ENCODE assay signal across 17 cellular contexts in genomic region chr21:42447732-42448131, GRCh38. TPM values are rescaled to one million over a fixed set of nuclear protein-coding genes. Genes with fewer than 3 reads are reported as not detected.
"Had no signal": no experiment of that assay in that cellular context is flagged by ENCODE, and none has a peak within 500 bp of the region (broad histone marks: within the 10 kb centered on the region; RNA-seq: fewer than 3 reads in every experiment).

No MANE protein-coding gene starts in this region.

- DNase-seq: activated CD4-positive, alpha-beta memory T cell treated with anti-CD3 and anti-CD28 coated beads for 36 hours; activated CD4-positive, CD25-positive, alpha-beta regulatory T cell; activated effector memory CD4-positive, alpha-beta T cell treated with Interleukin-2 at 50 U/mL for 16 hours; activated naive CD8-positive, alpha-beta T cell treated with anti-CD3 and anti-CD28 coated beads for 36 hours; aorta; glutamatergic neuron; small intestine; transverse colon had no signal

- H3K36me3 Mint-ChIP-seq: stimulated activated memory B cell treated with anti-CD40 and anti-IgM and Interleukin-4, amounts not matched to agents 10 μg/mL and 1 μg/mL and 100 μg/mL, for 72 hours had no signal

- H3K27ac ChIP-seq: breast epithelium, esophagus muscularis mucosa, neutrophil, right atrium auricular region, transverse colon had no signal

- ATAC-seq: stimulated activated memory B cell treated with anti-CD40 and anti-IgM and Interleukin-4, amounts not matched to agents 10 μg/mL and 1 μg/mL and 100 μg/mL, for 72 hours had no signal

- H3K27me3 Mint-ChIP-seq: activated CD4-positive, alpha-beta memory T cell treated with anti-CD3 and anti-CD28 coated beads for 36 hours; activated naive CD8-positive, alpha-beta T cell treated with anti-CD3 and anti-CD28 coated beads for 36 hours had no signal

- H3K9me3 Mint-ChIP-seq: activated CD4-positive, alpha-beta memory T cell treated with anti-CD3 and anti-CD28 coated beads for 36 hours; activated naive CD8-positive, alpha-beta T cell treated with anti-CD3 and anti-CD28 coated beads for 36 hours; stimulated activated memory B cell treated with anti-CD40 and anti-IgM and Interleukin-4, amounts not matched to agents 10 μg/mL and 1 μg/mL and 100 μg/mL, for 72 hours had no signal

- H3K4me3 ChIP-seq: breast epithelium, esophagus muscularis mucosa, right atrium auricular region, transverse colon had no signal

- H3K4me3 Mint-ChIP-seq: activated CD4-positive, alpha-beta memory T cell treated with anti-CD3 and anti-CD28 coated beads for 36 hours; activated naive CD8-positive, alpha-beta T cell treated with anti-CD3 and anti-CD28 coated beads for 36 hours; stimulated activated memory B cell treated with anti-CD40 and anti-IgM and Interleukin-4, amounts not matched to agents 10 μg/mL and 1 μg/mL and 100 μg/mL, for 72 hours had no signal

- H3K27ac Mint-ChIP-seq: stimulated activated memory B cell treated with anti-CD40 and anti-IgM and Interleukin-4, amounts not matched to agents 10 μg/mL and 1 μg/mL and 100 μg/mL, for 72 hours had no signal

- H3K36me3 ChIP-seq: breast epithelium, esophagus muscularis mucosa, neutrophil, right atrium auricular region, transverse colon had no signal

- H3K4me1 ChIP-seq: breast epithelium, esophagus muscularis mucosa had no signal

- H3K9me3 ChIP-seq: breast epithelium, esophagus muscularis mucosa, neutrophil, right atrium auricular region, transverse colon had no signal

- H3K27me3 ChIP-seq: breast epithelium, neutrophil, right atrium auricular region, transverse colon had no signal

RNA-seq across cellular contexts. Expression of gene UBASH3A, which starts 44.0 kb away (rescaled TPM):
- total RNA-seq: fibroblast of villous mesenchyme had no signal

RNA-seq across cellular contexts. Expression of gene RSPH1, which starts 48.3 kb away (rescaled TPM):
- total RNA-seq: fibroblast of villous mesenchyme; right atrium auricular region; T-helper 1 cell treated with Interleukin-12 subunit alpha and Interleukin-12 subunit beta and Interleukin-4 antibody, amounts not matched to agents 30 ng/mL and 1 ng/mL, for 36 hours had no signal

RNA-seq across cellular contexts. Expression of gene TMPRSS3, which starts 51.9 kb away (rescaled TPM):
- total RNA-seq: esophagus muscularis mucosa, fibroblast of villous mesenchyme, mesenteric fat pad, posterior vena cava had no signal
